In the genomic region with DNA sequence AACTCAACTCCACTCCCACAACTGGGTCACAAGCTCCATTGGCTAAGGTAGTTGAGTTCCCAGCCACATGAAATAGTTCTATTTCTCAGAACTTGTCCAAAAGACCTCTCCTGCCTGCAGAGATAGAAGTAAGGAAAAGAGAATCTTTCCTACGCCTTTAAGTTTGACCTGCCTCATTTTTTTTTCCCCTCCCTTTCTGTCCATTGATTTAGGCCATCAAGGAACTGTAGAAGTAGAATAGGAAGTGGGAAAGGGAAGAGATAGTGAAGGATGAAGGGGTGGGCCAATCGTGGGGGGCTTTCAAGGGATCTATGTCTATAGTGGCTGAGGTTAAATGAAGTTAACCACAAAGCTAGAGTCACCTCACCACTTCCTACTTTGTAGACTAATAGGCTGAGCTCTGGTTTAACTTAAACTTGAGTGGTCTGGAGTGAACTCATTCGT, we compare ENCODE assay signal across 9 cellular contexts. TPM values are rescaled to one million over a fixed set of nuclear protein-coding genes. Genes with fewer than 3 reads are reported as not detected.
DNase-seq lines count a peak whose midpoint lies in the region; ATAC-seq and TF ChIP-seq lines count a peak whose summit lies in the region.
"Had no signal": no experiment of that assay in that cellular context is flagged by ENCODE, and none has a peak within 500 bp of the region (broad histone marks: within the 10 kb centered on the region; RNA-seq: fewer than 3 reads in every experiment).

No MANE protein-coding gene starts in this region.

- no peak for DNase-seq in activated T-cell treated with anti-CD3 and anti-CD28 coated beads, Interleukin-2, amount 50 U/mL, for 72 hours
- DNase-seq in activated T-cell treated with anti-CD3 and anti-CD28 coated beads, Interleukin-2, amount 50 U/mL, for 24 hours: no peak
- DNase-seq in SIG-M5 (lab: John Stamatoyannopoulos, UW) (peak; percentile 67), left lung (no peak), NCI-H2196 treated with DMSO at 0.1 percent for 48 hours (lab: John Stamatoyannopoulos, UW; ENCODE audit: unreplicated experiment) (no peak), NCI-H1436 treated with DMSO at 0.1 percent for 48 hours (lab: John Stamatoyannopoulos, UW) (no peak)
- DNase-seq in stimulated activated naive CD8-positive, alpha-beta T cell treated with anti-CD3 and anti-CD28 coated beads, Interleukin-15, Interleukin-2, amounts not matched to agents 100 U/mL and 50 U/mL, for 24 hours: no peak
- DNase-seq: NCI-H1048 had no signal

- H3K36me3 ChIP-seq in left lung: no peaks in the 10 kb centered on the region

- H3K27ac ChIP-seq in left lung: no peak overlapping the region

- peaks cover 15% of the 10 kb centered on the region for H3K4me1 Mint-ChIP-seq in activated T-cell treated with anti-CD3 and anti-CD28 coated beads, Interleukin-2, amount 50 U/mL, for 72 hours (ENCODE audit: low read depth)
- peaks cover 11% of the 10 kb centered on the region for H3K4me1 Mint-ChIP-seq in activated T-cell treated with anti-CD3 and anti-CD28 coated beads, Interleukin-2, amount 50 U/mL, for 24 hours (ENCODE audit: low read depth)

- no peak overlapping the region for H3K27ac Mint-ChIP-seq in activated T-cell treated with anti-CD3 and anti-CD28 coated beads, Interleukin-2, amount 50 U/mL, for 72 hours
- no peak overlapping the region for H3K27ac Mint-ChIP-seq in activated T-cell treated with anti-CD3 and anti-CD28 coated beads, Interleukin-2, amount 50 U/mL, for 24 hours

- H3K9me3 Mint-ChIP-seq in activated T-cell treated with anti-CD3 and anti-CD28 coated beads, Interleukin-2, amount 50 U/mL, for 72 hours: no peaks in the 10 kb centered on the region
- no peaks in the 10 kb centered on the region for H3K9me3 Mint-ChIP-seq in activated T-cell treated with anti-CD3 and anti-CD28 coated beads, Interleukin-2, amount 50 U/mL, for 24 hours

- TF ChIP-seq CTCF in left lung (IDR thresholded peaks at IDR 0.05): no peak

- intact Hi-C loops in left lung (cut with DNase I): no loop called here

- no peak overlapping the region for H3K4me3 Mint-ChIP-seq in activated T-cell treated with anti-CD3 and anti-CD28 coated beads, Interleukin-2, amount 50 U/mL, for 72 hours
- no peak overlapping the region for H3K4me3 Mint-ChIP-seq in activated T-cell treated with anti-CD3 and anti-CD28 coated beads, Interleukin-2, amount 50 U/mL, for 24 hours

- peak; percentile 50 to 58 for ATAC-seq in activated T-cell treated with anti-CD3 and anti-CD28 coated beads, Interleukin-2, amount 50 U/mL, for 72 hours (replicated peaks in 1 of 2)
- ATAC-seq in HG03060 (IDR thresholded peaks at IDR 0.05; ENCODE audit: low read depth, unreplicated experiment) (peak; percentile 51), left lung (no peak)
- peak; percentile 91 for ATAC-seq in stimulated activated naive CD8-positive, alpha-beta T cell treated with anti-CD3 and anti-CD28 coated beads, Interleukin-15, Interleukin-2, amounts not matched to agents 100 U/mL and 50 U/mL, for 24 hours

- H3K27me3 ChIP-seq in left lung: no peaks in the 10 kb centered on the region

- no peaks in the 10 kb centered on the region for H3K9me3 ChIP-seq in left lung

- H3K27me3 Mint-ChIP-seq in activated T-cell treated with anti-CD3 and anti-CD28 coated beads, Interleukin-2, amount 50 U/mL, for 72 hours (ENCODE audit: low read depth): no peaks in the 10 kb centered on the region
- no peaks in the 10 kb centered on the region for H3K27me3 Mint-ChIP-seq in activated T-cell treated with anti-CD3 and anti-CD28 coated beads, Interleukin-2, amount 50 U/mL, for 24 hours

- no peak overlapping the region for H3K4me3 ChIP-seq in left lung

- H3K4me1 ChIP-seq in left lung: no peaks in the 10 kb centered on the region

- H3K36me3 Mint-ChIP-seq in activated T-cell treated with anti-CD3 and anti-CD28 coated beads, Interleukin-2, amount 50 U/mL, for 72 hours (ENCODE audit: insufficient read depth in 2 of 2): no peaks in the 10 kb centered on the region
- H3K36me3 Mint-ChIP-seq in activated T-cell treated with anti-CD3 and anti-CD28 coated beads, Interleukin-2, amount 50 U/mL, for 24 hours (ENCODE audit: low read depth): no peaks in the 10 kb centered on the region

RNA-seq across cellular contexts. Expression of gene NUDT4, which starts 13.8 kb away (rescaled TPM):
- total RNA-seq in activated T-cell treated with anti-CD3 and anti-CD28 coated beads, Interleukin-2, amount 50 U/mL, for 72 hours: 10 to 100 TPM; 72.0 to 93.4 TPM
- 10 to 100 TPM; 46.6 to 48.0 TPM for total RNA-seq in left lung
